Comparison of ENCODE assay signal across 1 cellular context in genomic region chr17:72590882-72591499, GRCh38.
TF ChIP-seq lines count a peak whose summit lies in the region.

No MANE protein-coding gene starts in this region.

TF ChIP-seq in HepG2, 621 proteins besides CTCF, POLR2A, EP300 and RAD21 (continued from another document and continues in another):
- TF ChIP-seq, protein P1, sequence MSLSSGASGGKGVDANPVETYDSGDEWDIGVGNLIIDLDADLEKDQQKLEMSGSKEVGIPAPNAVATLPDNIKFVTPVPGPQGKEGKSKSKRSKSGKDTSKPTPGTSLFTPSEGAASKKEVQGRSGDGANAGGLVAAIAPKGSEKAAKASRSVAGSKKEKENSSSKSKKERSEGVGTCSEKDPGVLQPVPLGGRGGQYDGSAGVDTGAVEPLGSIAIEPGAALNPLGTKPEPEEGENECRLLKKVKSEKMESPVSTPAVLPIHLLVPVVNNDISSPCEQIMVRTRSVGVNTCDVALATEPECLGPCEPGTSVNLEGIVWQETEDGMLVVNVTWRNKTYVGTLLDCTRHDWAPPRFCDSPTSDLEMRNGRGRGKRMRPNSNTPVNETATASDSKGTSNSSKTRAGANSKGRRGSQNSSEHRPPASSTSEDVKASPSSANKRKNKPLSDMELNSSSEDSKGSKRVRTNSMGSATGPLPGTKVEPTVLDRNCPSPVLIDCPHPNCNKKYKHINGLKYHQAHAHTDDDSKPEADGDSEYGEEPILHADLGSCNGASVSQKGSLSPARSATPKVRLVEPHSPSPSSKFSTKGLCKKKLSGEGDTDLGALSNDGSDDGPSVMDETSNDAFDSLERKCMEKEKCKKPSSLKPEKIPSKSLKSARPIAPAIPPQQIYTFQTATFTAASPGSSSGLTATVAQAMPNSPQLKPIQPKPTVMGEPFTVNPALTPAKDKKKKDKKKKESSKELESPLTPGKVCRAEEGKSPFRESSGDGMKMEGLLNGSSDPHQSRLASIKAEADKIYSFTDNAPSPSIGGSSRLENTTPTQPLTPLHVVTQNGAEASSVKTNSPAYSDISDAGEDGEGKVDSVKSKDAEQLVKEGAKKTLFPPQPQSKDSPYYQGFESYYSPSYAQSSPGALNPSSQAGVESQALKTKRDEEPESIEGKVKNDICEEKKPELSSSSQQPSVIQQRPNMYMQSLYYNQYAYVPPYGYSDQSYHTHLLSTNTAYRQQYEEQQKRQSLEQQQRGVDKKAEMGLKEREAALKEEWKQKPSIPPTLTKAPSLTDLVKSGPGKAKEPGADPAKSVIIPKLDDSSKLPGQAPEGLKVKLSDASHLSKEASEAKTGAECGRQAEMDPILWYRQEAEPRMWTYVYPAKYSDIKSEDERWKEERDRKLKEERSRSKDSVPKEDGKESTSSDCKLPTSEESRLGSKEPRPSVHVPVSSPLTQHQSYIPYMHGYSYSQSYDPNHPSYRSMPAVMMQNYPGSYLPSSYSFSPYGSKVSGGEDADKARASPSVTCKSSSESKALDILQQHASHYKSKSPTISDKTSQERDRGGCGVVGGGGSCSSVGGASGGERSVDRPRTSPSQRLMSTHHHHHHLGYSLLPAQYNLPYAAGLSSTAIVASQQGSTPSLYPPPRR (CRISPR knock-in tag; IDR thresholded peaks at IDR 0.05; ENCODE audit: borderline replicate concordance): no peak
- TF ChIP-seq, protein P2, sequence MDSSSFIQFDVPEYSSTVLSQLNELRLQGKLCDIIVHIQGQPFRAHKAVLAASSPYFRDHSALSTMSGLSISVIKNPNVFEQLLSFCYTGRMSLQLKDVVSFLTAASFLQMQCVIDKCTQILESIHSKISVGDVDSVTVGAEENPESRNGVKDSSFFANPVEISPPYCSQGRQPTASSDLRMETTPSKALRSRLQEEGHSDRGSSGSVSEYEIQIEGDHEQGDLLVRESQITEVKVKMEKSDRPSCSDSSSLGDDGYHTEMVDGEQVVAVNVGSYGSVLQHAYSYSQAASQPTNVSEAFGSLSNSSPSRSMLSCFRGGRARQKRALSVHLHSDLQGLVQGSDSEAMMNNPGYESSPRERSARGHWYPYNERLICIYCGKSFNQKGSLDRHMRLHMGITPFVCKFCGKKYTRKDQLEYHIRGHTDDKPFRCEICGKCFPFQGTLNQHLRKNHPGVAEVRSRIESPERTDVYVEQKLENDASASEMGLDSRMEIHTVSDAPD (CRISPR knock-in tag; IDR thresholded peaks at IDR 0.05): no peak
- TF ChIP-seq TBL1XR1 (IDR thresholded peaks at IDR 0.05; ENCODE audit: borderline replicate concordance, low read length, partially characterized antibody) (no peak), ZFX (CRISPR knock-in tag; IDR thresholded peaks at IDR 0.05; ENCODE audit: low read depth) (no peak), NFAT5 (CRISPR knock-in tag; IDR thresholded peaks at IDR 0.05) (0 out of 2 replicates have a peak, but pooled peaks have one; percentile 23), MLLT10 (CRISPR knock-in tag; IDR thresholded peaks at IDR 0.05) (no peak), ZFP82 (CRISPR knock-in tag; IDR thresholded peaks at IDR 0.05; ENCODE audit: borderline replicate concordance) (0 out of 2 replicates have a peak, but pooled peaks have one; percentile 54), ZNF143 (CRISPR knock-in tag; IDR thresholded peaks at IDR 0.05) (0 out of 2 replicates have a peak, but pooled peaks have one; percentile 23), ZMYM3 (CRISPR knock-in tag; IDR thresholded peaks at IDR 0.05) (peak; percentile 58; the same call in 1 of the 2 replicates), ZNF3 (CRISPR knock-in tag; IDR thresholded peaks at IDR 0.05) (peak; percentile 100), ZNF644 (CRISPR knock-in tag; IDR thresholded peaks at IDR 0.05; ENCODE audit: low read depth) (no peak), ZNF318 (CRISPR knock-in tag; IDR thresholded peaks at IDR 0.05) (0 out of 2 replicates have a peak, but pooled peaks have one; percentile 13), HNRNPL (IDR thresholded peaks at IDR 0.05; ENCODE audit: low read depth, low read length) (0 out of 2 replicates have a peak, but pooled peaks have one; percentile 3), ZNF510 (CRISPR knock-in tag; IDR thresholded peaks at IDR 0.05; ENCODE audit: low read depth) (peak; percentile 13; the same call in 1 of the 2 replicates), CENPT (CRISPR knock-in tag; IDR thresholded peaks at IDR 0.05; ENCODE audit: low read depth) (0 out of 2 replicates have a peak, but pooled peaks have one; percentile 3), JUN (CRISPR knock-in tag; IDR thresholded peaks at IDR 0.05) (no peak), RCOR2 (CRISPR knock-in tag; IDR thresholded peaks at IDR 0.05) (peak; percentile 40), ZNF263 (CRISPR knock-in tag; IDR thresholded peaks at IDR 0.05) (peak; percentile 76), ZBTB20 (CRISPR knock-in tag; IDR thresholded peaks at IDR 0.05; ENCODE audit: borderline replicate concordance, low read depth) (peak; percentile 19; the same call in 1 of the 2 replicates), TBX2 (CRISPR knock-in tag; IDR thresholded peaks at IDR 0.05; ENCODE audit: borderline replicate concordance) (0 out of 2 replicates have a peak, but pooled peaks have one; percentile 26), CREBL2 (CRISPR knock-in tag; IDR thresholded peaks at IDR 0.05; ENCODE audit: borderline replicate concordance) (no peak), ZNF788 (CRISPR knock-in tag; IDR thresholded peaks at IDR 0.05; ENCODE audit: borderline replicate concordance) (0 out of 2 replicates have a peak, but pooled peaks have one; percentile 35), KDM1A (CRISPR knock-in tag; IDR thresholded peaks at IDR 0.05) (no peak), LCORL (IDR thresholded peaks at IDR 0.05) (no peak), LCORL (CRISPR knock-in tag; IDR thresholded peaks at IDR 0.05) (0 out of 2 replicates have a peak, but pooled peaks have one; percentile 19), ZC3H13 (CRISPR knock-in tag; IDR thresholded peaks at IDR 0.05) (no peak), ZFY (CRISPR knock-in tag; IDR thresholded peaks at IDR 0.05) (peak; percentile 3; the same call in 1 of the 2 replicates), SNAPC2 (CRISPR knock-in tag; IDR thresholded peaks at IDR 0.05) (no peak), ZNF777 (CRISPR knock-in tag; IDR thresholded peaks at IDR 0.05) (peak; percentile 9; the same call in 1 of the 2 replicates), FOSL2 (CRISPR knock-in tag; IDR thresholded peaks at IDR 0.05) (peak; percentile 4; the same call in 1 of the 2 replicates), SMAD3 (CRISPR knock-in tag; IDR thresholded peaks at IDR 0.05) (0 out of 2 replicates have a peak, but pooled peaks have one; percentile 1)
- TF ChIP-seq, protein P3, sequence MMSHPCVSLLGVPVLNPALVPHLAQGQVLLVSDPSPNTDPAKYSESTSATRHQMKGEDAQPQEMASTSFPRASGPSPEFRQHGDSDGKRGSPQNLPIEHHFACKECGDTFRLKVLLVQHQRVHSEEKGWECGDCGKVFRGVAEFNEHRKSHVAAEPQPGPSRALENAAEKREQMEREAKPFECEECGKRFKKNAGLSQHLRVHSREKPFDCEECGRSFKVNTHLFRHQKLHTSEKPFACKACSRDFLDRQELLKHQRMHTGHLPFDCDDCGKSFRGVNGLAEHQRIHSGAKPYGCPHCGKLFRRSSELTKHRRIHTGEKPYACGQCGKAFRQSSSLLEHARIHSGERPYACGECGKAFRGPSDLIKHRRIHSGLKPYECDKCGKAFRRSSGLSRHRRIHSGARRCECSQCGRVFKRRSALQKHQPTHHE (CRISPR knock-in tag; IDR thresholded peaks at IDR 0.05; ENCODE audit: borderline replicate concordance): no peak
- TF ChIP-seq, protein P4, sequence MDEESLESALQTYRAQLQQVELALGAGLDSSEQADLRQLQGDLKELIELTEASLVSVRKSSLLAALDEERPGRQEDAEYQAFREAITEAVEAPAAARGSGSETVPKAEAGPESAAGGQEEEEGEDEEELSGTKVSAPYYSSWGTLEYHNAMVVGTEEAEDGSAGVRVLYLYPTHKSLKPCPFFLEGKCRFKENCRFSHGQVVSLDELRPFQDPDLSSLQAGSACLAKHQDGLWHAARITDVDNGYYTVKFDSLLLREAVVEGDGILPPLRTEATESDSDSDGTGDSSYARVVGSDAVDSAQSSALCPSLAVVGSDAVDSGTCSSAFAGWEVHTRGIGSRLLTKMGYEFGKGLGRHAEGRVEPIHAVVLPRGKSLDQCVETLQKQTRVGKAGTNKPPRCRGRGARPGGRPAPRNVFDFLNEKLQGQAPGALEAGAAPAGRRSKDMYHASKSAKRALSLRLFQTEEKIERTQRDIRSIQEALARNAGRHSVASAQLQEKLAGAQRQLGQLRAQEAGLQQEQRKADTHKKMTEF (CRISPR knock-in tag; IDR thresholded peaks at IDR 0.05): 0 out of 2 replicates have a peak, but pooled peaks have one; percentile 7
- TF ChIP-seq, protein P5, sequence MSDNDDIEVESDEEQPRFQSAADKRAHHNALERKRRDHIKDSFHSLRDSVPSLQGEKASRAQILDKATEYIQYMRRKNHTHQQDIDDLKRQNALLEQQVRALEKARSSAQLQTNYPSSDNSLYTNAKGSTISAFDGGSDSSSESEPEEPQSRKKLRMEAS (IDR thresholded peaks at IDR 0.05): peak; percentile 18; the same call in 1 of the 2 replicates
